In genomic region chr7:55343860-55344606, GRCh38 we compare ENCODE assay signal across 2 cellular contexts.
TF ChIP-seq lines count a peak whose summit lies in the region.

No MANE protein-coding gene starts in this region.

TF ChIP-seq in GM23338, 12 proteins besides CTCF, POLR2A, EP300 and RAD21 (continued from another document):
- TF ChIP-seq, protein P1, sequence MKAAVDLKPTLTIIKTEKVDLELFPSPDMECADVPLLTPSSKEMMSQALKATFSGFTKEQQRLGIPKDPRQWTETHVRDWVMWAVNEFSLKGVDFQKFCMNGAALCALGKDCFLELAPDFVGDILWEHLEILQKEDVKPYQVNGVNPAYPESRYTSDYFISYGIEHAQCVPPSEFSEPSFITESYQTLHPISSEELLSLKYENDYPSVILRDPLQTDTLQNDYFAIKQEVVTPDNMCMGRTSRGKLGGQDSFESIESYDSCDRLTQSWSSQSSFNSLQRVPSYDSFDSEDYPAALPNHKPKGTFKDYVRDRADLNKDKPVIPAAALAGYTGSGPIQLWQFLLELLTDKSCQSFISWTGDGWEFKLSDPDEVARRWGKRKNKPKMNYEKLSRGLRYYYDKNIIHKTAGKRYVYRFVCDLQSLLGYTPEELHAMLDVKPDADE (IDR thresholded peaks at IDR 0.05): no peak
- no peak for TF ChIP-seq ZNF331 (CRISPR knock-in tag; IDR thresholded peaks at IDR 0.05; ENCODE audit: low read depth)
- TF ChIP-seq EZH2phosphoT487 (IDR thresholded peaks at IDR 0.05; ENCODE audit: unreplicated experiment): no peak
- TF ChIP-seq, protein P2, sequence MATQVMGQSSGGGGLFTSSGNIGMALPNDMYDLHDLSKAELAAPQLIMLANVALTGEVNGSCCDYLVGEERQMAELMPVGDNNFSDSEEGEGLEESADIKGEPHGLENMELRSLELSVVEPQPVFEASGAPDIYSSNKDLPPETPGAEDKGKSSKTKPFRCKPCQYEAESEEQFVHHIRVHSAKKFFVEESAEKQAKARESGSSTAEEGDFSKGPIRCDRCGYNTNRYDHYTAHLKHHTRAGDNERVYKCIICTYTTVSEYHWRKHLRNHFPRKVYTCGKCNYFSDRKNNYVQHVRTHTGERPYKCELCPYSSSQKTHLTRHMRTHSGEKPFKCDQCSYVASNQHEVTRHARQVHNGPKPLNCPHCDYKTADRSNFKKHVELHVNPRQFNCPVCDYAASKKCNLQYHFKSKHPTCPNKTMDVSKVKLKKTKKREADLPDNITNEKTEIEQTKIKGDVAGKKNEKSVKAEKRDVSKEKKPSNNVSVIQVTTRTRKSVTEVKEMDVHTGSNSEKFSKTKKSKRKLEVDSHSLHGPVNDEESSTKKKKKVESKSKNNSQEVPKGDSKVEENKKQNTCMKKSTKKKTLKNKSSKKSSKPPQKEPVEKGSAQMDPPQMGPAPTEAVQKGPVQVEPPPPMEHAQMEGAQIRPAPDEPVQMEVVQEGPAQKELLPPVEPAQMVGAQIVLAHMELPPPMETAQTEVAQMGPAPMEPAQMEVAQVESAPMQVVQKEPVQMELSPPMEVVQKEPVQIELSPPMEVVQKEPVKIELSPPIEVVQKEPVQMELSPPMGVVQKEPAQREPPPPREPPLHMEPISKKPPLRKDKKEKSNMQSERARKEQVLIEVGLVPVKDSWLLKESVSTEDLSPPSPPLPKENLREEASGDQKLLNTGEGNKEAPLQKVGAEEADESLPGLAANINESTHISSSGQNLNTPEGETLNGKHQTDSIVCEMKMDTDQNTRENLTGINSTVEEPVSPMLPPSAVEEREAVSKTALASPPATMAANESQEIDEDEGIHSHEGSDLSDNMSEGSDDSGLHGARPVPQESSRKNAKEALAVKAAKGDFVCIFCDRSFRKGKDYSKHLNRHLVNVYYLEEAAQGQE (IDR thresholded peaks at IDR 0.05; ENCODE audit: unreplicated experiment): no peak
- no peak for TF ChIP-seq EZH2 (IDR thresholded peaks at IDR 0.05; ENCODE audit: low read depth, unreplicated experiment)
- no peak for TF ChIP-seq ZNF462 (CRISPR knock-in tag; IDR thresholded peaks at IDR 0.05)

TF ChIP-seq in K562, 482 proteins besides CTCF, POLR2A, EP300 and RAD21 (continued from another document):
- TF ChIP-seq, protein P3, sequence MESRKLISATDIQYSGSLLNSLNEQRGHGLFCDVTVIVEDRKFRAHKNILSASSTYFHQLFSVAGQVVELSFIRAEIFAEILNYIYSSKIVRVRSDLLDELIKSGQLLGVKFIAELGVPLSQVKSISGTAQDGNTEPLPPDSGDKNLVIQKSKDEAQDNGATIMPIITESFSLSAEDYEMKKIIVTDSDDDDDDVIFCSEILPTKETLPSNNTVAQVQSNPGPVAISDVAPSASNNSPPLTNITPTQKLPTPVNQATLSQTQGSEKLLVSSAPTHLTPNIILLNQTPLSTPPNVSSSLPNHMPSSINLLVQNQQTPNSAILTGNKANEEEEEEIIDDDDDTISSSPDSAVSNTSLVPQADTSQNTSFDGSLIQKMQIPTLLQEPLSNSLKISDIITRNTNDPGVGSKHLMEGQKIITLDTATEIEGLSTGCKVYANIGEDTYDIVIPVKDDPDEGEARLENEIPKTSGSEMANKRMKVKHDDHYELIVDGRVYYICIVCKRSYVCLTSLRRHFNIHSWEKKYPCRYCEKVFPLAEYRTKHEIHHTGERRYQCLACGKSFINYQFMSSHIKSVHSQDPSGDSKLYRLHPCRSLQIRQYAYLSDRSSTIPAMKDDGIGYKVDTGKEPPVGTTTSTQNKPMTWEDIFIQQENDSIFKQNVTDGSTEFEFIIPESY (CRISPR knock-in tag; IDR thresholded peaks at IDR 0.05): peak; percentile 86
- TF ChIP-seq HNRNPLL (IDR thresholded peaks at IDR 0.05; ENCODE audit: low read depth, low read length, poor library complexity, severe bottlenecking): no peak
- no peak for TF ChIP-seq ZNF23 (CRISPR knock-in tag; IDR thresholded peaks at IDR 0.05)
- no peak for TF ChIP-seq HDAC3 (IDR thresholded peaks at IDR 0.05; ENCODE audit: borderline replicate concordance, partially characterized antibody)
